In the genomic region with DNA sequence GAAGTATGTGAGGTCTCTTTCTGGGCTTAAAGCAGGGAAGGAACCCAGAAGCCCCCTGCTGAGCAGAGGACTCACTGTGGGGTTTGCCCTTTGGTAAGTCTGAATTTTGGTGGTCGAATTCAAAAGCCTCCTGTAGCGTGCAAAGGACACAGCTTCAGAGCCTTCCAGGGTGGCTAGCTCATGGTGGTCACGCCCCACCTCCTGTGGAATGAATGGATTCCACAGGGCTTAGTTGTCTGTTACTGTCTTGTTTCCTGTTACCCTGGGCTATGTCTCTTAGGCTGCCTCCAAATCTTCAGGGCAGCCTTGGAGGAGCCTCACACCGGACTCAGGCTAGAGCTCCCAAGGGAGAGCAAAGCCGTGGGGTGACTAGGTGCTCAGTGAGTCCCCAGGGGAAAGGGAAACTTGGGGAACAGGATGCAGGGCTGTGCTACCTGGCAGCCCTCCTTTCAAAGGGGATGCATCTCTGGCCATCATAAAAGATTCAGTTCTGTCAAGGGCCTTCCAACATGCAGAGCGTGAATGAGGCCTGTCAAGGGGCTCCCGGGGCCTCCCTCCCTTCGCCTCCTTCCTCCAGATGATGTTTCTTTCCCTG, we compare ENCODE assay signal across 10 cellular contexts.
DNase-seq lines count a peak whose midpoint lies in the region; ATAC-seq and TF ChIP-seq lines count a peak whose summit lies in the region.
"Had no signal": no experiment of that assay in that cellular context is flagged by ENCODE, and none has a peak within 500 bp of the region (broad histone marks: within the 10 kb centered on the region; RNA-seq: fewer than 3 reads in every experiment).

No MANE protein-coding gene starts in this region.

- H3K36me3 ChIP-seq in breast epithelium, result no peaks in the 10 kb centered on the region
- no peaks in the 10 kb centered on the region for H3K36me3 ChIP-seq in stomach
- H3K36me3 ChIP-seq in H7 (replicated peaks; ENCODE audit: control insufficient read depth, insufficient read depth, low read length), result no peaks in the 10 kb centered on the region
- H3K36me3 ChIP-seq: colonic mucosa had no signal

- H3K27ac ChIP-seq in breast epithelium, result no peak overlapping the region
- H3K27ac ChIP-seq in stomach, result no peak overlapping the region
- H3K27ac ChIP-seq: C4-2B, colonic mucosa had no signal

- H3K27me3 ChIP-seq in breast epithelium (peaks cover 0 to 7% of the 10 kb centered on the region in 2 donors), stomach (peaks cover 0 to 45% (median 0%) of the 10 kb centered on the region in 3 donors), H7 (ENCODE audit: control insufficient read depth, insufficient read depth, low read length) (no peaks in the 10 kb centered on the region; the same call in 1 of the 2 replicates)

- no peak for TF ChIP-seq POLR2A in breast epithelium (IDR thresholded peaks at IDR 0.05)
- no peak for TF ChIP-seq POLR2A in stomach (IDR thresholded peaks at IDR 0.05)

- WGBS in stomach, 5 donors, result 26 to 43% (median 39%) methylated on average over 7 to 8 of the region's 8 CpGs

- intact Hi-C loops in breast epithelium (cut with DNase I; ENCODE audit: low total_unique reads) (no loop called here), stomach (cut with DNase I; ENCODE audit: low total_unique reads) (no loop called here)

- peak; percentile 61 for DNase-seq in activated CD8-positive, alpha-beta memory T cell treated with anti-CD3 and anti-CD28 coated beads for 24 hours
- no peak for DNase-seq in activated CD8-positive, alpha-beta memory T cell treated with anti-CD3 and anti-CD28 coated beads, Interleukin-2, amount 50 U/mL, for 4 hours
- DNase-seq in breast epithelium (ENCODE audit: low spot score in 2 of 2), result no peak
- no peak for DNase-seq in stomach
- no peak for DNase-seq in H7
- DNase-seq in COR-L47 (lab: John Stamatoyannopoulos, UW), result no peak
- no peak for DNase-seq in T-helper 1 cell

- no peak for TF ChIP-seq CTCF in breast epithelium (IDR thresholded peaks at IDR 0.05)
- TF ChIP-seq CTCF in stomach (IDR thresholded peaks at IDR 0.05), result no peak

- H3K4me3 ChIP-seq in breast epithelium, result peak overlapping the region in 2 of 3 donors; percentile 43 to 57
- peak overlapping the region in 3 of 4 donors; percentile 32 to 54 (median 44) for H3K4me3 ChIP-seq in stomach
- H3K4me3 ChIP-seq in H7 (ENCODE audit: insufficient read depth, low read depth, low read length), result no peak overlapping the region

- H3K4me1 ChIP-seq in breast epithelium, result peaks cover 0 to 13% of the 10 kb centered on the region in 2 donors
- H3K4me1 ChIP-seq in stomach, result peaks cover 6 to 13% (median 11%) of the 10 kb centered on the region in 4 donors

- peak; percentile 21 for ATAC-seq in HG03432 (IDR thresholded peaks at IDR 0.05; ENCODE audit: unreplicated experiment)

- H3K9me3 ChIP-seq in breast epithelium (no peaks in the 10 kb centered on the region), stomach (no peaks in the 10 kb centered on the region)
- H3K9me3 ChIP-seq: colonic mucosa had no signal

- TF ChIP-seq EP300 in stomach (IDR thresholded peaks at IDR 0.05), result no peak
